Comparison of ENCODE assay signal across 8 cellular contexts in the genomic region with DNA sequence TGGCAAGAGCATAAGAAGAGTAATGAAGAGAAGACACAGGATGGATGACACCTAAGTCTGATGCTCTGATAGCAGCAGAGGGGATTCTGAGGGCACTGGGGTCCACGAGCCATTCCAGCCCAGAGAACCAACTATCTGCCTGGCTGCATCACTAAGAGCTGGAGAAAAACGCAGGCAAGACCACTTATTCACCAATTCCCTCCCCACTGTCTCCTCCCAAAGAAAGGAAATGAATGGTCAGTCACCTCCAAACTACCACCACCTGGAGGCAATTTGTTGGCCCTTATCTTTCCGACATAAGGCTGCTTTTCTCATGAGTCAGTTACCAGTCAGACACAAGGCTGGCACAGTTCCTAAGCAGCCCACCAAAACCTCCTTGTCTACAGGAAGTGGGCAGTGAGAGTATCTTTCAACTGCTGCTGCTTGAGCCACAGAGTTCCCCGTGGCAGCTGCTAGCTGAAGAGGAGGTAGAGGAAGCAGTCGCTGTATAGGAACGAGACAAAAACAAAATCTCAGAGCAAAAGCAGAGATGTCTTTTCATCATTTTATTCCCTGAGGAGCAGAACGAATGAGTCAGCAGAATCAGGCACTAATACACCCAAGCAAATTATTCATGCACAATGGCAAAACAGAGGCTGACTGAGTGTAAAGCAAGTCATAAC.
DNase-seq lines count a peak whose midpoint lies in the region; ATAC-seq and TF ChIP-seq lines count a peak whose summit lies in the region.

No MANE protein-coding gene starts in this region.

- in situ Hi-C loops in ACHN (cut with HindIII; ENCODE audit: low pct_ligation_motif_present, low pct_unique_long_range_greater_than_20kb, low sequenced_read_pairs), result no loop called here

- intact Hi-C loops in breast epithelium (cut with DNase I; ENCODE audit: low total_unique reads), result no loop called here

- H3K4me1 ChIP-seq in breast epithelium, result peaks cover 0 to 7% of the 10 kb centered on the region in 2 donors

- ATAC-seq in HG03097 (IDR thresholded peaks at IDR 0.05; ENCODE audit: low FRiP score, unreplicated experiment) (peak; percentile 64), HG03175 (IDR thresholded peaks at IDR 0.05; ENCODE audit: unreplicated experiment) (no peak), left lobe of liver (no peak)

- no peak for TF ChIP-seq POLR2A in breast epithelium (IDR thresholded peaks at IDR 0.05)

- DNase-seq in ACHN (peak; percentile 94), UCSD-AML1 (lab: John Stamatoyannopoulos, UW; ENCODE audit: unreplicated experiment) (peak; percentile 70), breast epithelium (ENCODE audit: low spot score in 2 of 2) (no peak), non-pigmented ciliary epithelial cell (ENCODE audit: low read depth) (peak; percentile 95), WERI-Rb-1 (no peak), left lobe of liver (ENCODE audit: low spot score) (no peak)

- H3K27ac ChIP-seq in breast epithelium (peak overlapping the region; percentile 43 to 80), WERI-Rb-1 (no peak overlapping the region)

- H3K4me3 ChIP-seq in breast epithelium (no peak overlapping the region), WERI-Rb-1 (ENCODE audit: low read depth, low read length) (no peak overlapping the region)

- no peaks in the 10 kb centered on the region for H3K27me3 ChIP-seq in breast epithelium
- no peaks in the 10 kb centered on the region for H3K27me3 ChIP-seq in WERI-Rb-1 (ENCODE audit: insufficient read depth, low read depth, severe bottlenecking)

- H3K36me3 ChIP-seq in breast epithelium (no peaks in the 10 kb centered on the region), WERI-Rb-1 (peaks cover 19% of the 10 kb centered on the region)

- H3K9me3 ChIP-seq in breast epithelium, result no peaks in the 10 kb centered on the region
- no peaks in the 10 kb centered on the region for H3K9me3 ChIP-seq in WERI-Rb-1 (ENCODE audit: severe bottlenecking)

- no peak for TF ChIP-seq CTCF in breast epithelium (IDR thresholded peaks at IDR 0.05)
- no peak for TF ChIP-seq CTCF in WERI-Rb-1 (IDR thresholded peaks at IDR 0.05; ENCODE audit: low read depth, low read length)

Comparison
In these comparisons a context has a peak if more than half of its experiments do, and no peak if none do; other contexts are left out.
1. DNase-seq: peak in ACHN (single experiment), UCSD-AML1 (single experiment) and non-pigmented ciliary epithelial cell (single experiment); none in breast epithelium (0 of 2), WERI-Rb-1 (single experiment) and left lobe of liver (single experiment).